In the genomic region with DNA sequence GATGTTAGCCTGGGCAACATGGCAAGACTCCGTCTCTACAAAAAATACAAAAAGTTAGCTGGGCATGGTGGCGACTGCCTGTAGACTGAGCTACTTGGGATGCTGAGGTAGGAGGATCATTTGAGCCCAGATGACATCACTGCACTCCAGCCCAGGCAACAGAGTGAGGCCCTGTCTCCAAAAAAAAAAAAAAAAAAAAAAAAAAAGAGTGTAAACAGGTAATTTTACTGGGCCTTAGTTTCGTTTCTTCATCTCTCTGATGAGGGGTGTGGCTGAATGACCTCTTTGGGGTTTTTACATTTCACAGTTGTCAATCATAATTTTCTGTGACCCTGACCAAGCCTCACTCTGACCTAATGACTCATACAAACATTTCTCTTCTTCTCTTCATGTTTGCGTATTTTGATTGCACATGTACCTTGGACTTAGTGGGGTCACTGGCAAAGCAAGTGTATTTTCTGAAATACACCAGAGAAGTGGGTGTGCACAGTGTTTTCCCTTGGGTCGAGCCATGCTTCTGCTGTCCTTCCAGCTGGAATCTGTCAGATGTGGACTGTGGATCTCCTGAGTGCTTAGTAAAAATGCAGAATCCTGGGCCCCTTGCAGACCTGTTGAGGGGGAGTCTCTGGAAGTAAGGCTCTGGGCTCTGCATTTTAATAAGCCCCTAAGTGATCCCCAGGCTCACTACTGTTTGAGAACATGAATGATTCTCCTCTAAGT, we compare ENCODE assay signal across 1 cellular context.
TF ChIP-seq lines count a peak whose summit lies in the region.

No MANE protein-coding gene starts in this region.

TF ChIP-seq in GM12878, 131 proteins besides CTCF, POLR2A, EP300 and RAD21 (continued from another document):
- peak; percentile 70 for TF ChIP-seq SKIL (IDR thresholded peaks at IDR 0.05; ENCODE audit: low read depth, poor library complexity, severe bottlenecking)
- 0 out of 2 replicates have a peak, but pooled peaks have one; percentile 29 for TF ChIP-seq RAD51 (IDR thresholded peaks at IDR 0.05)
- no peak for TF ChIP-seq NFIC (IDR thresholded peaks at IDR 0.05; ENCODE audit: low read depth, low read length)
- peak; percentile 54 for TF ChIP-seq MEF2B (IDR thresholded peaks at IDR 0.05; ENCODE audit: partially characterized antibody, poor library complexity, severe bottlenecking)
- TF ChIP-seq REST (IDR thresholded peaks at IDR 0.05; ENCODE audit: low read depth, low read length): no peak
- TF ChIP-seq, protein P1, sequence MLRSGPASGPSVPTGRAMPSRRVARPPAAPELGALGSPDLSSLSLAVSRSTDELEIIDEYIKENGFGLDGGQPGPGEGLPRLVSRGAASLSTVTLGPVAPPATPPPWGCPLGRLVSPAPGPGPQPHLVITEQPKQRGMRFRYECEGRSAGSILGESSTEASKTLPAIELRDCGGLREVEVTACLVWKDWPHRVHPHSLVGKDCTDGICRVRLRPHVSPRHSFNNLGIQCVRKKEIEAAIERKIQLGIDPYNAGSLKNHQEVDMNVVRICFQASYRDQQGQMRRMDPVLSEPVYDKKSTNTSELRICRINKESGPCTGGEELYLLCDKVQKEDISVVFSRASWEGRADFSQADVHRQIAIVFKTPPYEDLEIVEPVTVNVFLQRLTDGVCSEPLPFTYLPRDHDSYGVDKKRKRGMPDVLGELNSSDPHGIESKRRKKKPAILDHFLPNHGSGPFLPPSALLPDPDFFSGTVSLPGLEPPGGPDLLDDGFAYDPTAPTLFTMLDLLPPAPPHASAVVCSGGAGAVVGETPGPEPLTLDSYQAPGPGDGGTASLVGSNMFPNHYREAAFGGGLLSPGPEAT (IDR thresholded peaks at IDR 0.05; ENCODE audit: low read depth): peak; percentile 33; the same call in 1 of the 2 replicates
- no peak for TF ChIP-seq TCF12 (IDR thresholded peaks at IDR 0.05; ENCODE audit: low read depth, low read length)
- peak; percentile 39; the same call in 1 of the 2 replicates for TF ChIP-seq GATAD2B (conservative IDR thresholded peaks at IDR 0.05; ENCODE audit: low read depth)
- TF ChIP-seq YY1 (IDR thresholded peaks at IDR 0.05; ENCODE audit: low read depth, low read length): no peak
- peak; percentile 20; the same call in 1 of the 2 replicates for TF ChIP-seq JUND (IDR thresholded peaks at IDR 0.05; ENCODE audit: low read depth, low read length)
- TF ChIP-seq FOXK2 (IDR thresholded peaks at IDR 0.05): peak; percentile 75
- TF ChIP-seq RUNX3 (IDR thresholded peaks at IDR 0.05; ENCODE audit: low read length): peak; percentile 34; the same call in 1 of the 2 replicates
- TF ChIP-seq LARP7 (IDR thresholded peaks at IDR 0.05): no peak
- 0 out of 2 replicates have a peak, but pooled peaks have one; percentile 21 for TF ChIP-seq BMI1 (IDR thresholded peaks at IDR 0.05; ENCODE audit: borderline replicate concordance)
- TF ChIP-seq, protein P2, sequence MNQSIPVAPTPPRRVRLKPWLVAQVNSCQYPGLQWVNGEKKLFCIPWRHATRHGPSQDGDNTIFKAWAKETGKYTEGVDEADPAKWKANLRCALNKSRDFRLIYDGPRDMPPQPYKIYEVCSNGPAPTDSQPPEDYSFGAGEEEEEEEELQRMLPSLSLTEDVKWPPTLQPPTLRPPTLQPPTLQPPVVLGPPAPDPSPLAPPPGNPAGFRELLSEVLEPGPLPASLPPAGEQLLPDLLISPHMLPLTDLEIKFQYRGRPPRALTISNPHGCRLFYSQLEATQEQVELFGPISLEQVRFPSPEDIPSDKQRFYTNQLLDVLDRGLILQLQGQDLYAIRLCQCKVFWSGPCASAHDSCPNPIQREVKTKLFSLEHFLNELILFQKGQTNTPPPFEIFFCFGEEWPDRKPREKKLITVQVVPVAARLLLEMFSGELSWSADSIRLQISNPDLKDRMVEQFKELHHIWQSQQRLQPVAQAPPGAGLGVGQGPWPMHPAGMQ (IDR thresholded peaks at IDR 0.05; ENCODE audit: borderline replicate concordance): no peak
- TF ChIP-seq, protein P3, sequence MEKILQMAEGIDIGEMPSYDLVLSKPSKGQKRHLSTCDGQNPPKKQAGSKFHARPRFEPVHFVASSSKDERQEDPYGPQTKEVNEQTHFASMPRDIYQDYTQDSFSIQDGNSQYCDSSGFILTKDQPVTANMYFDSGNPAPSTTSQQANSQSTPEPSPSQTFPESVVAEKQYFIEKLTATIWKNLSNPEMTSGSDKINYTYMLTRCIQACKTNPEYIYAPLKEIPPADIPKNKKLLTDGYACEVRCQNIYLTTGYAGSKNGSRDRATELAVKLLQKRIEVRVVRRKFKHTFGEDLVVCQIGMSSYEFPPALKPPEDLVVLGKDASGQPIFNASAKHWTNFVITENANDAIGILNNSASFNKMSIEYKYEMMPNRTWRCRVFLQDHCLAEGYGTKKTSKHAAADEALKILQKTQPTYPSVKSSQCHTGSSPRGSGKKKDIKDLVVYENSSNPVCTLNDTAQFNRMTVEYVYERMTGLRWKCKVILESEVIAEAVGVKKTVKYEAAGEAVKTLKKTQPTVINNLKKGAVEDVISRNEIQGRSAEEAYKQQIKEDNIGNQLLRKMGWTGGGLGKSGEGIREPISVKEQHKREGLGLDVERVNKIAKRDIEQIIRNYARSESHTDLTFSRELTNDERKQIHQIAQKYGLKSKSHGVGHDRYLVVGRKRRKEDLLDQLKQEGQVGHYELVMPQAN (conservative IDR thresholded peaks at IDR 0.05): no peak
